In the genomic region with DNA sequence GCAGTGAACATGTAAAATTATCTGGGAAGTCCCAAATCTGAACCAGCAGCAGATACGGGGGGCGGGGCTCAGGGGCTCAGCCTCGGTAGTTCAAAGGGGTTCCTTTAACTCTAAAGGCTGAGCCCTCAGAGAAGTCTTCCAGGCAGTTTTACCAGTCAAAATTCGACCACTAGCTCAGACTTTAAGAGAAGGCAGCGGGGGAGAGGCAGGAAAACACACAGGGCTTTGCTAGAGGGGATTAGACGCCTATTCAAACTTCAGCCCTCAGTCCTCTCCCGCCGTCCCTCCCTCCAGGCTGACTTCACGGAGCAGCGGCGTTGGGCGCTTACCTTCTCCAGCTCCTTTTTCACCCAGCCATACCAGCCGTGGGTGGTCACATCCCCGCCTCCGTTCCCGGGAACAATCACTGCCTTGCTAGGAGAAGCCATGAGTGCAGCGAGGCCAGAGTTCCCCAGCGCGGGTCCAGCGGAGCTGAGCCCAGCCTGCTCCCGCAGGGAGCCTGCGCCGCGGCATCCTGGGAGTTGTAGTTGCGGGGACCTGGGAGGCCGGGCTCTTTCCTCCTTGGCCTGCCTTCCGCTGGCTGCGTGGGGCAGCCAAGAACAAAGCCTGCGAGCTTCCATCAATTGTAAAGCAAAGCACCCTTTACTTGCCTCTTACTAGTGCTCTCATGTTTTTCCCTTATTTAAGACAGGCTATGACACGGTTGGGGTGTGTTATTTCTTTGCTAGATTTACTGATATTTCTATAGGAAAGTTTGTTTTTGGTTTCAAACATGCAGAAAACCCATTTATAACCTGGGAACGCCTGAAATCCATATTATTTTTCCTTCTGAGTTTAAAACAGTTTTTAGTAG, we compare ENCODE assay signal across 8 cellular contexts. TPM values are rescaled to one million over a fixed set of nuclear protein-coding genes. Genes with fewer than 3 reads are reported as not detected.
DNase-seq lines count a peak whose midpoint lies in the region; ATAC-seq and TF ChIP-seq lines count a peak whose summit lies in the region.

A gene (minus strand): TSS at position 486 of the 853 bp plus-strand sequence. CDS start 58 bp downstream, at position 428.

- DNase-seq in AG09319 (ENCODE audit: extremely low read depth, low read depth) (peak; percentile 44), NCI-H345 treated with DMSO at 0.1 percent for 48 hours (lab: John Stamatoyannopoulos, UW; ENCODE audit: unreplicated experiment) (peak; percentile 90), cerebellar nuclear complex (lab: John Stamatoyannopoulos, UW) (peak; percentile 19 to 78), kidney epithelial cell (ENCODE audit: low read depth) (peak; percentile 39)
- DNase-seq in activated CD4-positive, CD25-positive, alpha-beta regulatory T cell treated with anti-CD3 and anti-CD28 coated beads, Interleukin-2, amount 50 U/mL, for 72 hours: peak; percentile 76
- peak; percentile 88 for DNase-seq in stimulated activated CD4-positive, alpha-beta T cell treated with anti-CD3 and anti-CD28 coated beads, Interleukin-15, amount 100 ng/mL, for 24 hours

- H3K27me3 ChIP-seq in kidney epithelial cell (ENCODE audit: control insufficient read depth, insufficient read depth, low read length): no peaks in the 10 kb centered on the region

- peak within 1 kb of the TSS; percentile 95 for H3K4me3 ChIP-seq in kidney epithelial cell (ENCODE audit: low read depth, low read length)

- H3K36me3 ChIP-seq in kidney epithelial cell (ENCODE audit: control insufficient read depth, insufficient read depth, low read length): no peaks in the 10 kb centered on the region

- ATAC-seq in GM18909 (IDR thresholded peaks at IDR 0.05; ENCODE audit: poor library complexity, unreplicated experiment) (peak; percentile 99), HG03159 (IDR thresholded peaks at IDR 0.05; ENCODE audit: unreplicated experiment) (peak; percentile 97)

- TF ChIP-seq CTCF in AG09319 (IDR thresholded peaks at IDR 0.05; ENCODE audit: low read depth, low read length) (no peak), kidney epithelial cell (IDR thresholded peaks at IDR 0.05; ENCODE audit: insufficient read depth, low read length, poor library complexity, severe bottlenecking) (no peak)

RNA-seq across cellular contexts. Expression of the gene that starts here (rescaled TPM):
- 17.3 and 25.7 TPM in 2 replicates for total RNA-seq in kidney epithelial cell

Comparison
In these comparisons a context has a peak if more than half of its experiments do, and no peak if none do; other contexts are left out.
1. Peak in every context shown above with its lines: DNase-seq, ATAC-seq and H3K4me3 ChIP-seq.
2. DNase-seq: peak in every context shown above with its lines; median percentile 90 in NCI-H345 treated with DMSO at 0.1 percent for 48 hours; 88 in stimulated activated CD4-positive, alpha-beta T cell treated with anti-CD3 and anti-CD28 coated beads, Interleukin-15, amount 100 ng/mL, for 24 hours; 76 in activated CD4-positive, CD25-positive, alpha-beta regulatory T cell treated with anti-CD3 and anti-CD28 coated beads, Interleukin-2, amount 50 U/mL, for 72 hours; 48 in cerebellar nuclear complex; 44 in AG09319; 39 in kidney epithelial cell.